8 cellular contexts compared by ENCODE assay signal in genomic region chr5:36744041-36744677, GRCh38.
DNase-seq lines count a peak whose midpoint lies in the region; ATAC-seq, FAIRE-seq and TF ChIP-seq lines count a peak whose summit lies in the region.

No MANE protein-coding gene starts in this region.

- POLR2A ChIA-PET in HepG2 (lab: Yijun Ruan, JAX): no interaction called here

- no peaks in the 10 kb centered on the region for H3K79me2 ChIP-seq in HepG2 (ENCODE audit: insufficient read depth, low read length)

- peak overlapping the region; percentile 66 for H2AFZ ChIP-seq in HepG2 (ENCODE audit: low read length)

- H3K9me3 ChIP-seq in HepG2 (ENCODE audit: low read length) (no peaks in the 10 kb centered on the region), upper lobe of right lung (no peaks in the 10 kb centered on the region)

- H3K27ac ChIP-seq in HepG2 (ENCODE audit: extremely low read length, insufficient read depth, low read length) (no peak overlapping the region), upper lobe of right lung (peak overlapping the region; percentile 55)

- no peaks in the 10 kb centered on the region for H4K20me1 ChIP-seq in HepG2 (ENCODE audit: insufficient read depth, low read length)

- peaks cover 17% of the 10 kb centered on the region for H3K4me1 Mint-ChIP-seq in activated T-cell treated with anti-CD3 and anti-CD28 coated beads, Interleukin-2, amount 50 U/mL, for 24 hours (ENCODE audit: low read depth)
- peaks cover 15% of the 10 kb centered on the region for H3K4me1 Mint-ChIP-seq in activated naive CD8-positive, alpha-beta T cell treated with anti-CD3 and anti-CD28 coated beads for 36 hours

- H3K27me3 ChIP-seq in HepG2 (ENCODE audit: control insufficient read depth in 1 of 2, insufficient read depth in 2 of 2, low read length in 2 of 2) (peaks cover 1 to 41% of the 10 kb centered on the region in 2 experiments; a peak in 3 of 5 replicates), upper lobe of right lung (no peaks in the 10 kb centered on the region)

- no peak overlapping the region for H3K27ac Mint-ChIP-seq in activated T-cell treated with anti-CD3 and anti-CD28 coated beads, Interleukin-2, amount 50 U/mL, for 24 hours
- no peak overlapping the region for H3K27ac Mint-ChIP-seq in activated naive CD8-positive, alpha-beta T cell treated with anti-CD3 and anti-CD28 coated beads for 36 hours

- WGBS in HepG2 (ENCODE audit: low lambda C conversion rate): under 1% methylated on average over 18 of the region's 18 CpGs

- CTCF ChIA-PET in HepG2 (lab: Yijun Ruan, JAX; ENCODE audit: low intra/inter-chr PET ratio, low total read pairs): interaction anchor here (0.8 kb wide), 1 partner anchor 126 kb away, joined by 3 read pairs; no protein-coding TSS in a partner anchor

- no TSS peak for BruUV-seq in HepG2 (replicated peaks; lab: Mats Ljungman, UMichigan)

- in situ Hi-C loops in HepG2 (cut with HindIII; ENCODE audit: extremely low pct_ligation_motif_present, low pct_unique_long_range_greater_than_20kb): no loop called here

- no peak overlapping the region for H3K9ac ChIP-seq in HepG2 (ENCODE audit: insufficient read depth, low read depth, low read length)

- H3K4me3 Mint-ChIP-seq in activated T-cell treated with anti-CD3 and anti-CD28 coated beads, Interleukin-2, amount 50 U/mL, for 24 hours: peak overlapping the region; percentile 81
- H3K4me3 Mint-ChIP-seq in activated naive CD8-positive, alpha-beta T cell treated with anti-CD3 and anti-CD28 coated beads for 36 hours: peak overlapping the region; percentile 82

- no peak for TF ChIP-seq RAD21 in HepG2 (CRISPR knock-in tag; IDR thresholded peaks at IDR 0.05)

- no peaks in the 10 kb centered on the region for H3K9me3 Mint-ChIP-seq in activated T-cell treated with anti-CD3 and anti-CD28 coated beads, Interleukin-2, amount 50 U/mL, for 24 hours
- H3K9me3 Mint-ChIP-seq in activated naive CD8-positive, alpha-beta T cell treated with anti-CD3 and anti-CD28 coated beads for 36 hours: no peaks in the 10 kb centered on the region

- no peak for FAIRE-seq in HepG2 (lab: Jason Lieb, UNC)

- peak overlapping the region; percentile 62 to 77 (median 63) for H3K4me3 ChIP-seq in HepG2 (replicated peaks in 1 of 3; ENCODE audit: insufficient read depth in 1 of 3, low read depth in 2 of 3, low read length in 3 of 3)
- peak overlapping the region; percentile 66 for H3K4me3 ChIP-seq in upper lobe of right lung

- peak overlapping the region; percentile 100 for H3K4me2 ChIP-seq in HepG2 (ENCODE audit: low read depth, low read length)

- H3K27me3 Mint-ChIP-seq in activated T-cell treated with anti-CD3 and anti-CD28 coated beads, Interleukin-2, amount 50 U/mL, for 24 hours: peaks cover 59% of the 10 kb centered on the region
- H3K27me3 Mint-ChIP-seq in activated naive CD8-positive, alpha-beta T cell treated with anti-CD3 and anti-CD28 coated beads for 36 hours: peaks cover 56% of the 10 kb centered on the region

- no peaks in the 10 kb centered on the region for H3K36me3 Mint-ChIP-seq in activated T-cell treated with anti-CD3 and anti-CD28 coated beads, Interleukin-2, amount 50 U/mL, for 24 hours (ENCODE audit: low read depth)
- no peaks in the 10 kb centered on the region for H3K36me3 Mint-ChIP-seq in activated naive CD8-positive, alpha-beta T cell treated with anti-CD3 and anti-CD28 coated beads for 36 hours

- intact Hi-C loops in HepG2 (cut with micrococcal nuclease; ENCODE audit: unreplicated experiment) (loop anchor here (2.0 kb wide), 1 partner anchor 127 kb away; no protein-coding TSS in a partner anchor), upper lobe of right lung (cut with DNase I) (no loop called here)

- TF ChIP-seq CTCF in HepG2 (CRISPR knock-in tag; IDR thresholded peaks at IDR 0.05): no peak
- TF ChIP-seq CTCF in upper lobe of right lung (IDR thresholded peaks at IDR 0.05): no peak

- peaks cover 21% of the 10 kb centered on the region for H3K4me1 ChIP-seq in HepG2 (ENCODE audit: insufficient read depth, low read length)
- peaks cover 25% of the 10 kb centered on the region for H3K4me1 ChIP-seq in upper lobe of right lung

- no peak for TF ChIP-seq POLR2A in HepG2 (IDR thresholded peaks at IDR 0.05; ENCODE audit: insufficient read depth in 1 of 2, low read depth in 2 of 2, low read length in 2 of 2)

- DNase-seq in activated T-cell treated with anti-CD3 and anti-CD28 coated beads, Interleukin-2, amount 50 U/mL, for 24 hours: no peak
- DNase-seq in activated T-cell treated with anti-CD3 and anti-CD28 coated beads, Interleukin-2, amount 50 U/mL, for 1 hour: no peak
- no peak for DNase-seq in activated naive CD8-positive, alpha-beta T cell treated with anti-CD3 and anti-CD28 coated beads for 36 hours
- DNase-seq in HepG2 (ENCODE audit: low spot score) (no peak), upper lobe of right lung (no peak), NCI-H226 (no peak)
- no peak for DNase-seq in activated effector memory CD4-positive, alpha-beta T cell treated with anti-CD3 and anti-CD28 coated beads, Interleukin-2, amount 50 U/mL, for 16 hours

- no peak for TF ChIP-seq EP300 in HepG2 (IDR thresholded peaks at IDR 0.05; ENCODE audit: low read depth in 2 of 2, low read length in 2 of 2)
- TF ChIP-seq EP300 in HepG2 (CRISPR knock-in tag; IDR thresholded peaks at IDR 0.05; ENCODE audit: borderline replicate concordance): no peak

- peak; percentile 10 for ATAC-seq in HG03571 (IDR thresholded peaks at IDR 0.05; ENCODE audit: unreplicated experiment)
- ATAC-seq in HepG2: peak; percentile 41
- no peak for ATAC-seq in upper lobe of right lung

- H3K36me3 ChIP-seq in HepG2 (replicated peaks in 1 of 2; ENCODE audit: control insufficient read depth in 1 of 2, insufficient read depth in 2 of 2, low read length in 2 of 2): no peaks in the 10 kb centered on the region
- H3K36me3 ChIP-seq in upper lobe of right lung: no peaks in the 10 kb centered on the region

TF ChIP-seq in HepG2, 621 proteins besides CTCF, POLR2A, EP300 and RAD21:
- no peak for TF ChIP-seq TEAD2 (CRISPR knock-in tag; IDR thresholded peaks at IDR 0.05)
- no peak for TF ChIP-seq ZNF12 (CRISPR knock-in tag; IDR thresholded peaks at IDR 0.05)
- no peak for TF ChIP-seq ZNF784 (CRISPR knock-in tag; IDR thresholded peaks at IDR 0.05; ENCODE audit: borderline replicate concordance)
- TF ChIP-seq BCL6 (CRISPR knock-in tag; IDR thresholded peaks at IDR 0.05): no peak
- TF ChIP-seq ZNF775 (CRISPR knock-in tag; IDR thresholded peaks at IDR 0.05; ENCODE audit: borderline replicate concordance): no peak
- TF ChIP-seq HOMEZ (CRISPR knock-in tag; IDR thresholded peaks at IDR 0.05; ENCODE audit: low read depth): no peak
- peak; percentile 1 for TF ChIP-seq PHF5A (CRISPR knock-in tag; IDR thresholded peaks at IDR 0.05; ENCODE audit: low read depth, unreplicated experiment)
- TF ChIP-seq HNF4A (CRISPR knock-in tag; IDR thresholded peaks at IDR 0.05): no peak
- TF ChIP-seq ZNF567 (CRISPR knock-in tag; IDR thresholded peaks at IDR 0.05; ENCODE audit: borderline replicate concordance): no peak
- no peak for TF ChIP-seq ZNF704 (CRISPR knock-in tag; IDR thresholded peaks at IDR 0.05; ENCODE audit: borderline replicate concordance)
- TF ChIP-seq SOX6 (IDR thresholded peaks at IDR 0.05): no peak
- TF ChIP-seq SOX6 (CRISPR knock-in tag; IDR thresholded peaks at IDR 0.05): no peak
- TF ChIP-seq GATAD2A (CRISPR knock-in tag; IDR thresholded peaks at IDR 0.05): no peak
- no peak for TF ChIP-seq ELF4 (CRISPR knock-in tag; IDR thresholded peaks at IDR 0.05; ENCODE audit: borderline replicate concordance)
- no peak for TF ChIP-seq ZMYM3 (CRISPR knock-in tag; IDR thresholded peaks at IDR 0.05)
- 0 out of 2 replicates have a peak, but pooled peaks have one; percentile 20 for TF ChIP-seq HNF1B (CRISPR knock-in tag; IDR thresholded peaks at IDR 0.05)
